17 cellular contexts compared by ENCODE assay signal in the genomic region with DNA sequence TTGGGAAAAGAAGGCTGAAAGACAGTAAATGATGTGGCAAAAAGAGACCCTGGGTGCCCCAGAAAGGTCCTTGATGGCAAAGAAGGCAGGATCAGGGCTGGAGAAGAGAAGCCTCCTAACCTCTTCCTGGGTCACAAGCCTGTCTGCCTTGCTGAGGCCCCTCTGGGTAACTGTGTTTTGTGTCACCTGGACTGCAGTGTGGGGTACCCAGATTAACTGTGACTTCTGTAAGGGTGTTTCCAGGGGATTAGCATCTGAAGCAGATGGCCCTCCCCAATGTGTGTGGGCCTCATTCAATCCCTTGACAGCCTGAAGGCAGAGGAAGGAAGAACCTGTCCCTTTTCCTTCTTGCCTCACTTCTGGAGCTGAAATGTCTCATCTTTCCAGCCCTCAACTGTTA. TPM values are rescaled to one million over a fixed set of nuclear protein-coding genes. Genes with fewer than 3 reads are reported as not detected.
DNase-seq lines count a peak whose midpoint lies in the region; ATAC-seq, FAIRE-seq and TF ChIP-seq lines count a peak whose summit lies in the region.
"Had no signal": no experiment of that assay in that cellular context is flagged by ENCODE, and none has a peak within 500 bp of the region (broad histone marks: within the 10 kb centered on the region; RNA-seq: fewer than 3 reads in every experiment).

No MANE protein-coding gene starts in this region.

- H3K4me3 Mint-ChIP-seq in MCF 10A (ENCODE audit: unreplicated experiment), result no peak overlapping the region
- H3K4me3 Mint-ChIP-seq in activated CD4-positive, alpha-beta memory T cell treated with anti-CD3 and anti-CD28 coated beads for 36 hours, result no peak overlapping the region
- H3K4me3 Mint-ChIP-seq: CD14-positive monocyte; CD8-positive, alpha-beta T cell; H9 had no signal

- H3K27ac Mint-ChIP-seq in MCF 10A (ENCODE audit: low read depth, unreplicated experiment), result peak overlapping the region; percentile 81
- no peak overlapping the region for H3K27ac Mint-ChIP-seq in activated CD4-positive, alpha-beta memory T cell treated with anti-CD3 and anti-CD28 coated beads for 36 hours
- H3K27ac Mint-ChIP-seq: CD14-positive monocyte; CD8-positive, alpha-beta T cell had no signal

- TF ChIP-seq POLR2A in breast epithelium (IDR thresholded peaks at IDR 0.05), result no peak
- TF ChIP-seq POLR2A in esophagus squamous epithelium (IDR thresholded peaks at IDR 0.05), result no peak
- TF ChIP-seq POLR2A in suprapubic skin (IDR thresholded peaks at IDR 0.05), result no peak
- TF ChIP-seq POLR2A in HepG2 (IDR thresholded peaks at IDR 0.05; ENCODE audit: insufficient read depth in 1 of 2, low read depth in 2 of 2, low read length in 2 of 2), result no peak

- no peak overlapping the region for H3K4me3 ChIP-seq in breast epithelium
- no peak overlapping the region for H3K4me3 ChIP-seq in esophagus squamous epithelium
- H3K4me3 ChIP-seq in suprapubic skin, result no peak overlapping the region
- H3K4me3 ChIP-seq in HepG2 (replicated peaks in 1 of 3; ENCODE audit: insufficient read depth in 1 of 3, low read depth in 2 of 3, low read length in 3 of 3), result no peak overlapping the region

- DNase-seq in MCF 10A (ENCODE audit: unreplicated experiment), result no peak
- no peak for DNase-seq in breast epithelium (ENCODE audit: low spot score in 2 of 2)
- DNase-seq in esophagus squamous epithelium (lab: John Stamatoyannopoulos, UW), result no peak
- no peak for DNase-seq in suprapubic skin (ENCODE audit: low spot score in 2 of 2)
- DNase-seq in activated CD4-positive, alpha-beta memory T cell treated with anti-CD3 and anti-CD28 coated beads for 36 hours, result no peak
- no peak for DNase-seq in HepG2 (ENCODE audit: low spot score)
- no peak for DNase-seq in OCI-M2 (lab: John Stamatoyannopoulos, UW; ENCODE audit: unreplicated experiment)
- DNase-seq: CD8-positive, alpha-beta T cell; COR-L47; DMS53; GF-D8; GOT3; H9 had no signal

- in situ Hi-C loops in HepG2 (cut with HindIII; ENCODE audit: extremely low pct_ligation_motif_present, low pct_unique_long_range_greater_than_20kb), result no loop called here

- intact Hi-C loops in MCF 10A (cut with micrococcal nuclease), result no loop called here
- intact Hi-C loops in breast epithelium (cut with DNase I; ENCODE audit: low total_unique reads), result no loop called here
- intact Hi-C loops in esophagus squamous epithelium (cut with DNase I), result no loop called here
- intact Hi-C loops in activated CD4-positive, alpha-beta memory T cell treated with anti-CD3 and anti-CD28 coated beads for 36 hours (cut with micrococcal nuclease), result no loop called here
- intact Hi-C loops in HepG2 (cut with micrococcal nuclease; ENCODE audit: unreplicated experiment), result no loop called here

- BruUV-seq in MCF 10A (replicated peaks; lab: Mats Ljungman, UMichigan) (no TSS peak), HepG2 (replicated peaks; lab: Mats Ljungman, UMichigan) (no TSS peak)

- H3K4me2 ChIP-seq in HepG2 (ENCODE audit: low read depth, low read length), result no peak overlapping the region

- H3K9ac ChIP-seq in HepG2 (ENCODE audit: insufficient read depth, low read depth, low read length), result no peak overlapping the region

- no peaks in the 10 kb centered on the region for H3K27me3 Mint-ChIP-seq in MCF 10A (ENCODE audit: insufficient read depth, unreplicated experiment)
- H3K27me3 Mint-ChIP-seq in activated CD4-positive, alpha-beta memory T cell treated with anti-CD3 and anti-CD28 coated beads for 36 hours, result peaks cover 1% of the 10 kb centered on the region

- H3K27ac ChIP-seq in breast epithelium, result peak overlapping the region in 1 of 2 donors; percentile 34
- peak overlapping the region in 3 of 4 donors; percentile 16 to 66 (median 48) for H3K27ac ChIP-seq in esophagus squamous epithelium
- peak overlapping the region; percentile 82 for H3K27ac ChIP-seq in suprapubic skin
- no peak overlapping the region for H3K27ac ChIP-seq in HepG2 (ENCODE audit: extremely low read length, insufficient read depth, low read length)
- H3K27ac ChIP-seq: 22Rv1 had no signal

- no peaks in the 10 kb centered on the region for H3K9me3 Mint-ChIP-seq in MCF 10A (ENCODE audit: unreplicated experiment)
- H3K9me3 Mint-ChIP-seq in activated CD4-positive, alpha-beta memory T cell treated with anti-CD3 and anti-CD28 coated beads for 36 hours, result peaks cover 8% of the 10 kb centered on the region

- POLR2A ChIA-PET in MCF 10A (lab: Yijun Ruan, JAX) (interaction anchor here (0.5 to 1.2 kb wide), 4 partner anchors 8 to 630 kb away, joined by 3 to 4 read pairs (median 4); no protein-coding TSS in a partner anchor), HepG2 (lab: Yijun Ruan, JAX) (no interaction called here)
- POLR2A ChIA-PET in activated CD4-positive, alpha-beta memory T cell treated with anti-CD3 and anti-CD28 coated beads for 36 hours (lab: Charles Lee), result no interaction called here

- no peak for FAIRE-seq in HepG2 (lab: Jason Lieb, UNC)
- FAIRE-seq: GM19239 had no signal

- H4K20me1 ChIP-seq in HepG2 (ENCODE audit: insufficient read depth, low read length), result no peaks in the 10 kb centered on the region

- no peaks in the 10 kb centered on the region for H3K79me2 ChIP-seq in HepG2 (ENCODE audit: insufficient read depth, low read length)

- TF ChIP-seq EP300 in suprapubic skin (IDR thresholded peaks at IDR 0.05) (no peak), HepG2 (IDR thresholded peaks at IDR 0.05; ENCODE audit: low read depth in 2 of 2, low read length in 2 of 2) (no peak), HepG2 (CRISPR knock-in tag; IDR thresholded peaks at IDR 0.05; ENCODE audit: borderline replicate concordance) (no peak)

- H3K36me3 ChIP-seq in breast epithelium (no peaks in the 10 kb centered on the region), esophagus squamous epithelium (no peaks in the 10 kb centered on the region), suprapubic skin (no peaks in the 10 kb centered on the region), HepG2 (replicated peaks in 1 of 2; ENCODE audit: control insufficient read depth in 1 of 2, insufficient read depth in 2 of 2, low read length in 2 of 2) (no peaks in the 10 kb centered on the region)

- TF ChIP-seq RAD21 in HepG2 (CRISPR knock-in tag; IDR thresholded peaks at IDR 0.05), result no peak

- H2AFZ ChIP-seq in HepG2 (ENCODE audit: low read length), result no peak overlapping the region

- TF ChIP-seq CTCF in MCF 10A (IDR thresholded peaks at IDR 0.05; ENCODE audit: unreplicated experiment), result no peak
- TF ChIP-seq CTCF in breast epithelium (IDR thresholded peaks at IDR 0.05), result no peak
- no peak for TF ChIP-seq CTCF in esophagus squamous epithelium (IDR thresholded peaks at IDR 0.05)
- no peak for TF ChIP-seq CTCF in suprapubic skin (IDR thresholded peaks at IDR 0.05)
- no peak for TF ChIP-seq CTCF in HepG2 (CRISPR knock-in tag; IDR thresholded peaks at IDR 0.05)

- H3K4me1 ChIP-seq in breast epithelium (peaks cover 0 to 11% of the 10 kb centered on the region in 2 donors), esophagus squamous epithelium (peaks cover 5 to 67% (median 20%) of the 10 kb centered on the region in 3 donors), suprapubic skin (peaks cover 60% of the 10 kb centered on the region), HepG2 (ENCODE audit: insufficient read depth, low read length) (no peaks in the 10 kb centered on the region)

- H3K4me1 Mint-ChIP-seq in MCF 10A (ENCODE audit: insufficient read depth, unreplicated experiment), result peaks cover 54% of the 10 kb centered on the region
- H3K4me1 Mint-ChIP-seq in activated CD4-positive, alpha-beta memory T cell treated with anti-CD3 and anti-CD28 coated beads for 36 hours (ENCODE audit: low read depth), result no peaks in the 10 kb centered on the region

- H3K27me3 ChIP-seq in breast epithelium, result no peaks in the 10 kb centered on the region
- no peaks in the 10 kb centered on the region for H3K27me3 ChIP-seq in esophagus squamous epithelium
- H3K27me3 ChIP-seq in suprapubic skin, result no peaks in the 10 kb centered on the region
- peaks cover 0 to 12% of the 10 kb centered on the region in 2 experiments; a peak in 3 of 5 replicates for H3K27me3 ChIP-seq in HepG2 (ENCODE audit: control insufficient read depth in 1 of 2, insufficient read depth in 2 of 2, low read length in 2 of 2)

- H3K9me3 ChIP-seq in breast epithelium, result no peaks in the 10 kb centered on the region
- no peaks in the 10 kb centered on the region for H3K9me3 ChIP-seq in esophagus squamous epithelium
- H3K9me3 ChIP-seq in suprapubic skin, result no peaks in the 10 kb centered on the region
- H3K9me3 ChIP-seq in HepG2 (ENCODE audit: low read length), result no peaks in the 10 kb centered on the region

- CTCF ChIA-PET in MCF 10A (lab: Yijun Ruan, JAX) (interaction anchor here (0.7 to 1.0 kb wide), 3 partner anchors 12 to 114 kb away, joined by 3 to 6 read pairs (median 3); no protein-coding TSS in a partner anchor), HepG2 (lab: Yijun Ruan, JAX; ENCODE audit: low intra/inter-chr PET ratio, low total read pairs) (no interaction called here)
- CTCF ChIA-PET in activated CD4-positive, alpha-beta memory T cell treated with anti-CD3 and anti-CD28 coated beads for 36 hours (lab: Charles Lee), result no interaction called here

- H3K36me3 Mint-ChIP-seq in MCF 10A (ENCODE audit: insufficient read depth, unreplicated experiment), result peaks cover 6% of the 10 kb centered on the region
- no peaks in the 10 kb centered on the region for H3K36me3 Mint-ChIP-seq in activated CD4-positive, alpha-beta memory T cell treated with anti-CD3 and anti-CD28 coated beads for 36 hours
- H3K36me3 Mint-ChIP-seq: CD14-positive monocyte; CD8-positive, alpha-beta T cell had no signal

- no peak for ATAC-seq in HepG2
- ATAC-seq: CD8-positive, alpha-beta T cell had no signal

RNA-seq across cellular contexts. Expression of a gene that starts 35.6 kb away (rescaled TPM):
- total RNA-seq in MCF 10A (2022) (0.37 and 0.54 TPM in 2 replicates), breast epithelium (100 to 1,000 TPM in 1 of 3 donors, 10 to 100 TPM in 2; 34.1 to 275 (median 38.8) TPM), esophagus squamous epithelium (10 to 100 TPM; 16.5 to 76.5 (median 41.4) TPM), suprapubic skin (100 to 1,000 TPM; 110 to 308 (median 140) TPM), HepG2 (2016; rRNA removed; fragmentation: Illumina TruSeq; extraction: Trizol) (2.1 and 2.4 TPM in 2 replicates)
- not detected for total RNA-seq in activated CD4-positive, alpha-beta memory T cell treated with anti-CD3 and anti-CD28 coated beads for 36 hours
- 0.81 and 0.88 TPM in 2 replicates for total RNA-seq in HepG2 (2016; cell fraction: cytosol; rRNA removed; fragmentation: Illumina TruSeq; extraction: Trizol; ENCODE audit: low read depth)
- 1.9 and 2.4 TPM in 2 replicates for total RNA-seq in HepG2 (2016; cell fraction: insoluble cytoplasmic fraction; rRNA removed; fragmentation: Illumina TruSeq; extraction: Trizol)
- total RNA-seq in HepG2 (2016; cell fraction: membrane; rRNA removed; fragmentation: Illumina TruSeq; extraction: Trizol), result 2.0 and 2.8 TPM in 2 replicates
- 1.8 and 2.5 TPM in 2 replicates for total RNA-seq in HepG2 (2016; cell fraction: nucleus; rRNA removed; fragmentation: Illumina TruSeq; extraction: Trizol)
- 6.0 and 8.6 TPM in 2 replicates for polyA plus RNA-seq in HepG2 (2011; rRNA removed)
- 2.7 and 3.7 TPM in 2 replicates for polyA plus RNA-seq in HepG2 (2011; cell fraction: cytosol; rRNA removed)
- 1.5 and 2.6 TPM in 2 replicates for polyA plus RNA-seq in HepG2 (2011; cell fraction: nucleus; rRNA removed)
- 3.1 and 4.2 TPM in 2 replicates for polyA plus RNA-seq in HepG2 (2012)
- polyA plus RNA-seq in HepG2 (2016; cell fraction: cytosol; fragmentation: Illumina TruSeq; extraction: Trizol; ENCODE audit: low read depth), result 1.3 and 2.3 TPM in 2 replicates
- 3.1 and 4.7 TPM in 2 replicates for polyA plus RNA-seq in HepG2 (2016; cell fraction: insoluble cytoplasmic fraction; fragmentation: Illumina TruSeq; extraction: Trizol; ENCODE audit: low read depth)
- 2.5 and 3.6 TPM in 2 replicates for polyA plus RNA-seq in HepG2 (2016; cell fraction: membrane; fragmentation: Illumina TruSeq; extraction: Trizol; ENCODE audit: low read depth)
- 3.6 and 4.3 TPM in 2 replicates for polyA plus RNA-seq in HepG2 (2016; cell fraction: nucleus; fragmentation: Illumina TruSeq; extraction: Trizol; ENCODE audit: insufficient read depth, low read depth)
- 8.8 TPM in 1 of 2 replicates, not detected in the other for polyA minus RNA-seq in HepG2 (2011; rRNA and poly(A)+ RNA removed; ENCODE audit: low replicate concordance)
- 1.5 and 3.5 TPM in 2 replicates for polyA minus RNA-seq in HepG2 (2011; cell fraction: cytosol; rRNA and poly(A)+ RNA removed)
- 2.3 and 2.5 TPM in 2 replicates for polyA minus RNA-seq in HepG2 (2011; cell fraction: nucleus; rRNA and poly(A)+ RNA removed)
- total RNA-seq: CD8-positive, alpha-beta T cell; HT1080 had no signal

Comparison
In these comparisons a context has a peak if more than half of its experiments do, and no peak if none do; other contexts are left out.
1. RNA of a gene that starts 35.6 kb away (total RNA-seq): 110 to 308 TPM in suprapubic skin, 16.5 to 76.5 TPM in esophagus squamous epithelium and 34.1 to 275 TPM in breast epithelium; 0.81 to 2.8 TPM in HepG2, 0.37 to 0.54 TPM in MCF 10A and not detected in activated CD4-positive, alpha-beta memory T cell treated with anti-CD3 and anti-CD28 coated beads for 36 hours; every median in the first group is over 4 times any median in the second.